In the genomic region with DNA sequence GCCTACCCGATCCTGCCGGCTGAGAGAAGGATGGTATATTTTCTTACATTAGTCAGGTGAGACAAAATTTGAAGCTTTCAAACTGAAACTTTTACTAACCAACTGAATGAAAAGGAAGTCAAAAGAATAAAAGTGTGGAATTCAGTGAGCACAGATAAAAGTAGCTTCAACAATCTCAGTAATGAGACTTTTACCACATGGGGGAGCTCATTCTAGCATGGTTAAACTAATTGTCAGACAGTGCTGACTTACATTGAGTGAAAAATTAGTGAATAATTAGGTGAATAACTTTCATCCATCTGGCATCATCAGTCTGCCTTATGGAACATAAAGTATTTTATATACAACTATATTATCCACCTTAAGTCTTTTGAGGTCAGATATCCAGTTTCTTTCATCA, we compare ENCODE assay signal across 14 cellular contexts. TPM values are rescaled to one million over a fixed set of nuclear protein-coding genes. Genes with fewer than 3 reads are reported as not detected.
DNase-seq lines count a peak whose midpoint lies in the region; FAIRE-seq and TF ChIP-seq lines count a peak whose summit lies in the region.
"Had no signal": no experiment of that assay in that cellular context is flagged by ENCODE, and none has a peak within 500 bp of the region (broad histone marks: within the 10 kb centered on the region; RNA-seq: fewer than 3 reads in every experiment).

No MANE protein-coding gene starts in this region.

- intact Hi-C loops in activated naive CD4-positive, alpha-beta T cell treated with anti-CD3 and anti-CD28 coated beads for 36 hours (cut with micrococcal nuclease): loop anchor here (1.0 kb wide), 2 partner anchors 101 to 115 kb away; no protein-coding TSS in a partner anchor
- intact Hi-C loops in thyroid gland (cut with DNase I): no loop called here

- FAIRE-seq in D721Med (lab: Jason Lieb, UNC) (no peak), keratinocyte (lab: Jason Lieb, UNC) (peak; percentile 41)

- peak; percentile 37 for TF ChIP-seq CTCF in D721Med (IDR thresholded peaks at IDR 0.05; ENCODE audit: insufficient read depth, missing control alignments)
- 0 out of 2 replicates have a peak, but pooled peaks have one; percentile 5 for TF ChIP-seq CTCF in WERI-Rb-1 (IDR thresholded peaks at IDR 0.05; ENCODE audit: low read depth, low read length)
- peak in 2 of 3 experiments; percentile 33 to 45 for TF ChIP-seq CTCF in keratinocyte (optimal IDR thresholded peaks at IDR 0.05 in 1 of 3, IDR thresholded peaks at IDR 0.05 in 1 of 3, conservative IDR thresholded peaks at IDR 0.05 in 1 of 3; ENCODE audit: extremely low read depth in 1 of 3, insufficient read depth in 2 of 3, low read length in 3 of 3)
- TF ChIP-seq CTCF in thyroid gland (IDR thresholded peaks at IDR 0.05): no peak

- WGBS in thyroid gland, 2 donors: 87 to 88% methylated on average over 2 of the region's 2 CpGs

- H3K4me1 ChIP-seq in keratinocyte (ENCODE audit: control insufficient read depth, extremely low read depth, insufficient read depth, low read length): no peaks in the 10 kb centered on the region
- peaks cover 11% of the 10 kb centered on the region for H3K4me1 ChIP-seq in HAP-1
- H3K4me1 ChIP-seq in thyroid gland: no peaks in the 10 kb centered on the region
- H3K4me1 ChIP-seq: uterus had no signal

- H3K27ac ChIP-seq in WERI-Rb-1: no peak overlapping the region
- H3K27ac ChIP-seq in keratinocyte (ENCODE audit: control insufficient read depth, insufficient read depth, low read length): no peak overlapping the region
- H3K27ac ChIP-seq in thyroid gland: no peak overlapping the region
- H3K27ac ChIP-seq: uterus had no signal

- H3K9ac ChIP-seq in keratinocyte (ENCODE audit: control insufficient read depth, extremely low read depth, insufficient read depth, low read length): no peak overlapping the region

- H3K4me3 ChIP-seq in WERI-Rb-1 (ENCODE audit: low read depth, low read length): no peak overlapping the region
- H3K4me3 ChIP-seq in keratinocyte (ENCODE audit: control insufficient read depth in 2 of 3, extremely low read depth in 1 of 3, insufficient read depth in 2 of 3, low read depth in 1 of 3, low read length in 3 of 3): no peak overlapping the region
- H3K4me3 ChIP-seq in HAP-1: no peak overlapping the region
- H3K4me3 ChIP-seq in thyroid gland (replicated peaks in 1 of 3): no peak overlapping the region
- H3K4me3 ChIP-seq: uterus had no signal

- in situ Hi-C loops in HAP-1 (cut with MboI; ENCODE audit: low sequenced_read_pairs): no loop called here

- TF ChIP-seq POLR2A in thyroid gland (IDR thresholded peaks at IDR 0.05): no peak

- H3K27me3 ChIP-seq in WERI-Rb-1 (ENCODE audit: insufficient read depth, low read depth, severe bottlenecking) (no peaks in the 10 kb centered on the region), keratinocyte (ENCODE audit: control insufficient read depth, extremely low read depth, insufficient read depth, low read length) (no peaks in the 10 kb centered on the region), HAP-1 (ENCODE audit: low read depth) (no peaks in the 10 kb centered on the region), thyroid gland (no peaks in the 10 kb centered on the region)
- H3K27me3 ChIP-seq: uterus had no signal

- DNase-seq in D721Med (ENCODE audit: insufficient read length, low spot score) (no peak), HPDE6-E6E7 (ENCODE audit: extremely low spot score) (peak; percentile 17), WERI-Rb-1 (no peak), keratinocyte (ENCODE audit: low read depth, low spot score) (no peak), HAP-1 (ENCODE audit: low spot score in 2 of 2) (no peak), thyroid gland (no peak)
- DNase-seq in activated naive CD4-positive, alpha-beta T cell treated with anti-CD3 and anti-CD28 coated beads for 36 hours: no peak
- DNase-seq in activated naive CD4-positive, alpha-beta T cell treated with anti-CD3 and anti-CD28 coated beads, Interleukin-2, amount 10 ng/mL, durations not matched to agents 7 days and 5 days: no peak
- DNase-seq: activated CD4-positive, alpha-beta T cell treated with anti-CD3 and anti-CD28 coated beads for 1 hour; activated naive CD8-positive, alpha-beta T cell treated with anti-CD3 and anti-CD28 coated beads, Interleukin-2, amount 50 U/mL, for 24 hours; GF-D8; NCI-H446 treated with DMSO at 0.1 percent for 48 hours; uterus had no signal

- no peaks in the 10 kb centered on the region for H3K79me2 ChIP-seq in keratinocyte (ENCODE audit: control insufficient read depth, insufficient read depth, low read length)

- no peak overlapping the region for H2AFZ ChIP-seq in keratinocyte (ENCODE audit: control insufficient read depth, low read length)

- no peaks in the 10 kb centered on the region for H3K9me3 Mint-ChIP-seq in activated naive CD4-positive, alpha-beta T cell treated with anti-CD3 and anti-CD28 coated beads for 36 hours
- H3K9me3 Mint-ChIP-seq in activated naive CD4-positive, alpha-beta T cell treated with anti-CD3 and anti-CD28 coated beads, Interleukin-2, amount 10 ng/mL, durations not matched to agents 7 days and 5 days: no peaks in the 10 kb centered on the region
- H3K9me3 Mint-ChIP-seq: activated naive CD8-positive, alpha-beta T cell treated with anti-CD3 and anti-CD28 coated beads, Interleukin-2, amount 50 U/mL, for 24 hours; natural killer cell treated with Interleukin-12 subunit alpha and Interleukin-12 subunit beta and Interleukin-15 and Interleukin-18, amount 100 ng/mL, for 72 hours had no signal

- CTCF ChIA-PET in activated naive CD4-positive, alpha-beta T cell treated with anti-CD3 and anti-CD28 coated beads for 36 hours (lab: Charles Lee): interaction anchor here (1.0 to 5.8 kb wide), 4 partner anchors 49 to 122 kb away, joined by 3 to 37 read pairs (median 4); no protein-coding TSS in a partner anchor
- CTCF ChIA-PET in activated naive CD4-positive, alpha-beta T cell treated with anti-CD3 and anti-CD28 coated beads, Interleukin-2, amount 10 ng/mL, durations not matched to agents 7 days and 5 days (lab: Charles Lee): interaction anchor here (0.7 to 4.3 kb wide), 4 partner anchors 99 to 115 kb away, joined by 3 to 36 read pairs (median 7); no protein-coding TSS in a partner anchor

- no peak overlapping the region for H3K27ac Mint-ChIP-seq in activated naive CD4-positive, alpha-beta T cell treated with anti-CD3 and anti-CD28 coated beads for 36 hours
- H3K27ac Mint-ChIP-seq in activated naive CD4-positive, alpha-beta T cell treated with anti-CD3 and anti-CD28 coated beads, Interleukin-2, amount 10 ng/mL, durations not matched to agents 7 days and 5 days: no peak overlapping the region
- H3K27ac Mint-ChIP-seq: activated naive CD8-positive, alpha-beta T cell treated with anti-CD3 and anti-CD28 coated beads, Interleukin-2, amount 50 U/mL, for 24 hours had no signal

- H3K36me3 Mint-ChIP-seq in activated naive CD4-positive, alpha-beta T cell treated with anti-CD3 and anti-CD28 coated beads for 36 hours (ENCODE audit: low read depth): no peaks in the 10 kb centered on the region
- H3K36me3 Mint-ChIP-seq in activated naive CD4-positive, alpha-beta T cell treated with anti-CD3 and anti-CD28 coated beads, Interleukin-2, amount 10 ng/mL, durations not matched to agents 7 days and 5 days: no peaks in the 10 kb centered on the region
- H3K36me3 Mint-ChIP-seq: natural killer cell treated with Interleukin-12 subunit alpha and Interleukin-12 subunit beta and Interleukin-15 and Interleukin-18, amount 100 ng/mL, for 72 hours had no signal

- no peaks in the 10 kb centered on the region for H3K4me1 Mint-ChIP-seq in activated naive CD4-positive, alpha-beta T cell treated with anti-CD3 and anti-CD28 coated beads for 36 hours (ENCODE audit: low read depth)
- H3K4me1 Mint-ChIP-seq in activated naive CD4-positive, alpha-beta T cell treated with anti-CD3 and anti-CD28 coated beads, Interleukin-2, amount 10 ng/mL, durations not matched to agents 7 days and 5 days: no peaks in the 10 kb centered on the region
- H3K4me1 Mint-ChIP-seq: activated naive CD8-positive, alpha-beta T cell treated with anti-CD3 and anti-CD28 coated beads, Interleukin-2, amount 50 U/mL, for 24 hours had no signal

- H3K27me3 Mint-ChIP-seq in activated naive CD4-positive, alpha-beta T cell treated with anti-CD3 and anti-CD28 coated beads for 36 hours (ENCODE audit: low read depth): peaks cover 15% of the 10 kb centered on the region
- peaks cover 8% of the 10 kb centered on the region for H3K27me3 Mint-ChIP-seq in activated naive CD4-positive, alpha-beta T cell treated with anti-CD3 and anti-CD28 coated beads, Interleukin-2, amount 10 ng/mL, durations not matched to agents 7 days and 5 days

- dilution Hi-C loops in keratinocyte (cut with MboI; ENCODE audit: extremely low pct_ligation_motif_present, low sequenced_read_pairs): no loop called here

- no peaks in the 10 kb centered on the region for H3K9me1 ChIP-seq in keratinocyte (ENCODE audit: control insufficient read depth, extremely low read depth, insufficient read depth, low read length)

- H4K20me1 ChIP-seq in keratinocyte (ENCODE audit: control insufficient read depth, extremely low read depth, insufficient read depth, low read length): no peaks in the 10 kb centered on the region

- no peak overlapping the region for H3K4me3 Mint-ChIP-seq in activated naive CD4-positive, alpha-beta T cell treated with anti-CD3 and anti-CD28 coated beads for 36 hours
- no peak overlapping the region for H3K4me3 Mint-ChIP-seq in activated naive CD4-positive, alpha-beta T cell treated with anti-CD3 and anti-CD28 coated beads, Interleukin-2, amount 10 ng/mL, durations not matched to agents 7 days and 5 days
- H3K4me3 Mint-ChIP-seq: activated naive CD8-positive, alpha-beta T cell treated with anti-CD3 and anti-CD28 coated beads, Interleukin-2, amount 50 U/mL, for 24 hours; natural killer cell treated with Interleukin-12 subunit alpha and Interleukin-12 subunit beta and Interleukin-15 and Interleukin-18, amount 100 ng/mL, for 72 hours had no signal

- H3K36me3 ChIP-seq in WERI-Rb-1: no peaks in the 10 kb centered on the region
- no peaks in the 10 kb centered on the region for H3K36me3 ChIP-seq in keratinocyte (ENCODE audit: control insufficient read depth in 2 of 2, extremely low read depth in 1 of 2, insufficient read depth in 2 of 2, low read length in 2 of 2)
- no peaks in the 10 kb centered on the region for H3K36me3 ChIP-seq in HAP-1 (replicated peaks)
- peaks cover 0 to 5% of the 10 kb centered on the region in 2 donors for H3K36me3 ChIP-seq in thyroid gland
- H3K36me3 ChIP-seq: uterus had no signal

- H3K9me3 ChIP-seq in WERI-Rb-1 (ENCODE audit: severe bottlenecking) (no peaks in the 10 kb centered on the region), keratinocyte (ENCODE audit: control insufficient read depth, low read depth, low read length) (no peaks in the 10 kb centered on the region), HAP-1 (no peaks in the 10 kb centered on the region), thyroid gland (no peaks in the 10 kb centered on the region)
- H3K9me3 ChIP-seq: uterus had no signal

- H3K4me2 ChIP-seq in keratinocyte (ENCODE audit: control insufficient read depth, extremely low read depth, insufficient read depth, low read depth, low read length): no peak overlapping the region

RNA-seq across cellular contexts. Expression of a gene that starts 8.4 kb away (rescaled TPM):
- polyA plus RNA-seq in keratinocyte: not detected in 3 replicates
- polyA plus RNA-seq in keratinocyte (2011; ENCODE audit: low read depth): not detected
- polyA plus RNA-seq in keratinocyte (2011; cell fraction: cytosol; rRNA removed): not detected in 2 replicates
- polyA plus RNA-seq in keratinocyte (2011; cell fraction: nucleus; rRNA removed): not detected in 2 replicates
- not detected in 2 replicates for polyA plus RNA-seq in keratinocyte (2012; ENCODE audit: low replicate concordance)
- not detected in 3 replicates for polyA minus RNA-seq in keratinocyte
- polyA minus RNA-seq in keratinocyte (2011; cell fraction: cytosol; rRNA and poly(A)+ RNA removed): not detected
- not detected in 2 replicates for polyA minus RNA-seq in keratinocyte (2011; cell fraction: nucleus; rRNA and poly(A)+ RNA removed)
- total RNA-seq in activated naive CD4-positive, alpha-beta T cell treated with anti-CD3 and anti-CD28 coated beads for 36 hours: not detected
- not detected for total RNA-seq in thyroid gland
- total RNA-seq: natural killer cell treated with Interleukin-12 subunit alpha and Interleukin-12 subunit beta and Interleukin-15 and Interleukin-18, amount 100 ng/mL, for 72 hours; uterus had no signal

RNA-seq across cellular contexts. Expression of a gene that starts 33.8 kb away (rescaled TPM):
- 14.0 to 26.6 TPM (median 17.0 TPM) in 3 replicates for polyA plus RNA-seq in keratinocyte
- polyA plus RNA-seq in keratinocyte (2011; ENCODE audit: low read depth): 15.5 TPM
- polyA plus RNA-seq in keratinocyte (2011; cell fraction: cytosol; rRNA removed): 14.5 and 27.0 TPM in 2 replicates
- polyA plus RNA-seq in keratinocyte (2011; cell fraction: nucleus; rRNA removed): 20.3 and 28.4 TPM in 2 replicates
- 13.9 and 20.8 TPM in 2 replicates for polyA plus RNA-seq in keratinocyte (2012; ENCODE audit: low replicate concordance)
- polyA minus RNA-seq in keratinocyte: 0.46 to 11.9 TPM (median 6.0 TPM) in 3 replicates
- polyA minus RNA-seq in keratinocyte (2011; cell fraction: cytosol; rRNA and poly(A)+ RNA removed): 2.7 TPM
- 5.4 and 14.2 TPM in 2 replicates for polyA minus RNA-seq in keratinocyte (2011; cell fraction: nucleus; rRNA and poly(A)+ RNA removed)
- 10 to 100 TPM; 35.8 to 39.3 TPM for total RNA-seq in activated naive CD4-positive, alpha-beta T cell treated with anti-CD3 and anti-CD28 coated beads for 36 hours
- total RNA-seq in thyroid gland: 10 to 100 TPM; 25.0 to 41.4 (median 33.2) TPM

Comparison
In these comparisons a context has a peak if more than half of its experiments do, and no peak if none do; other contexts are left out.
1. CTCF ChIP-seq: peak in D721Med (single experiment), WERI-Rb-1 (single experiment) and keratinocyte (2 of 3); none in thyroid gland (0 of 6).